In the genomic region with DNA sequence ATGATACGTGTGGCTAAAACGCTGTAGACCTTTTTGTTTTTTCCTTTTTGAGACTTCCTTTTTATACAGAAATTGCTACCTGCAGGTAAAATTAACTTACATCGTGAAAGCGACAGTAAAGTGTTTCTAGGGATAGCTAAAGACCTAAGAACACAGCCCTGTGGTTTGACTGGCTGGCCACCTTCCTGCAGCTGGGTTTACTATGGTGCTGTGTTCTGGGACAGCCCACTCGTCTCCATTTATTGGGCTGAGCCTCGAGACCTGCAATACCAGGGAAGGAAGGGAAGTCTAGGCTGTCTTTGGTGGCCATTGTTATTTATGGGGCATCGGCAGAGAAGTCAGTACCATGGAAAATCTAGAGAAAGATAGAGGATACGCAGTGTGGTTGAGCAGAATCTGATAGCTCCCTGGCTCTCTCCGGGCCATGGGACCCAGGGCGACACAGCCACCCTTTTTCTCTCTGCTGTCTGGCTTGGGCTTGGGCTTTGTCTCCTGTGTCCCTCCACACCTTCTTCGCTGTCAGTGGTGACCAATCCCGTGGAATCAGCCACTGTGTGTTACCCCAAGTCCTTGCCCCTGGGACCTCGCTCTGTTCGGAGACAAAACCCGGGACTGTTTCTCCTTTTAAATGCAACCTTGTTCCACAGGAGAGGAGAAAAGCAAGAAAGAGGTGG, we compare ENCODE assay signal across 12 cellular contexts. TPM values are rescaled to one million over a fixed set of nuclear protein-coding genes. Genes with fewer than 3 reads are reported as not detected.
DNase-seq lines count a peak whose midpoint lies in the region; ATAC-seq, FAIRE-seq and TF ChIP-seq lines count a peak whose summit lies in the region.
"Had no signal": no experiment of that assay in that cellular context is flagged by ENCODE, and none has a peak within 500 bp of the region (broad histone marks: within the 10 kb centered on the region; RNA-seq: fewer than 3 reads in every experiment).

No MANE protein-coding gene starts in this region.

- CTCF ChIA-PET in A549 (lab: Yijun Ruan, JAX) = interaction anchor here (0.8 to 18.2 kb wide), 13 partner anchors 8 to 252 kb away, joined by 3 to 336 read pairs (median 3); a partner anchor contains a TSS

- H3K4me3 ChIP-seq in A549 (no peak overlapping the region), esophagus (ENCODE audit: low read depth in 1 of 2, low read length in 2 of 2) (no peak overlapping the region), neutrophil (ENCODE audit: low read depth in 1 of 2, low read length in 1 of 2) (no peak overlapping the region)
- H3K4me3 ChIP-seq: SJSA1 had no signal

- WGBS in A549 (ENCODE audit: missing lambda C conversion rate) = 85% methylated on average over 15 of the region's 15 CpGs
- WGBS in esophagus, 2 donors = 77 to 79% methylated on average over 15 of the region's 15 CpGs

- 0 out of 6 replicates have a peak, but pooled peaks of 1 of the 2 experiments have one; percentile 0 for ATAC-seq in A549
- ATAC-seq in HG03354 (IDR thresholded peaks at IDR 0.05; ENCODE audit: poor library complexity, severe bottlenecking, unreplicated experiment) = no peak
- no peak for ATAC-seq in HG03460 (IDR thresholded peaks at IDR 0.05; ENCODE audit: unreplicated experiment)
- no peak for ATAC-seq in HG02870 (IDR thresholded peaks at IDR 0.05; ENCODE audit: unreplicated experiment)

- no peak for TF ChIP-seq RAD21 in A549 (conservative IDR thresholded peaks at IDR 0.05 in 1 of 2, IDR thresholded peaks at IDR 0.05 in 1 of 2)

- TF ChIP-seq EP300 in A549 (IDR thresholded peaks at IDR 0.05) = no peak

- peak; percentile 51 for FAIRE-seq in A549 (lab: Jason Lieb, UNC)

- H3K27me3 ChIP-seq in esophagus (ENCODE audit: control insufficient read depth in 1 of 2, insufficient read depth in 2 of 2, low read length in 2 of 2) (no peaks in the 10 kb centered on the region), neutrophil (no peaks in the 10 kb centered on the region)
- H3K27me3 ChIP-seq: brain microvascular endothelial cell, SJSA1 had no signal

- no peak for TF ChIP-seq POLR2A in A549 (IDR thresholded peaks at IDR 0.05; ENCODE audit: low read length)

- DNase-seq in A549 (ENCODE audit: low read depth in 1 of 2, low spot score in 1 of 2) (no peak), OCI-M1 (lab: John Stamatoyannopoulos, UW) (peak; percentile 20), medulla oblongata (ENCODE audit: extremely low spot score) (no peak)
- DNase-seq: brain microvascular endothelial cell; NCI-H2171; stimulated activated CD4-positive, alpha-beta T cell treated with anti-CD3 and anti-CD28 coated beads, Interleukin-2, amount 100 ng/mL, for 48 hours had no signal

- H3K27ac ChIP-seq in A549 (peak overlapping the region; percentile 93 to 94), esophagus (ENCODE audit: low read depth in 2 of 2, low read length in 1 of 2) (peak overlapping the region; percentile 12 to 59), neutrophil (peak overlapping the region; percentile 61)
- H3K27ac ChIP-seq: brain microvascular endothelial cell, SJSA1 had no signal

- peaks cover 0 to 7% of the 10 kb centered on the region in 2 donors for H3K36me3 ChIP-seq in esophagus (ENCODE audit: control insufficient read depth in 2 of 2, insufficient read depth in 2 of 2, low read length in 1 of 2)
- peaks cover 5% of the 10 kb centered on the region for H3K36me3 ChIP-seq in neutrophil

- POLR2A ChIA-PET in A549 (lab: Yijun Ruan, JAX) = interaction anchor here (0.9 to 6.7 kb wide), 2 partner anchors 19 to 30 kb away, joined by 3 to 61 read pairs; a partner anchor contains a TSS

- no peak for TF ChIP-seq CTCF in A549 (IDR thresholded peaks at IDR 0.05)
- no peak for TF ChIP-seq CTCF in neutrophil (IDR thresholded peaks at IDR 0.05)

- peak overlapping the region; percentile 54 for H3K4me2 ChIP-seq in A549

- H3K4me1 ChIP-seq in A549 (peaks cover 96% of the 10 kb centered on the region), esophagus (ENCODE audit: control insufficient read depth in 2 of 2, insufficient read depth in 2 of 2, low read length in 1 of 2) (peaks cover 16 to 33% of the 10 kb centered on the region in 2 donors), neutrophil (ENCODE audit: control insufficient read depth in 1 of 2, insufficient read depth in 1 of 2, low read depth in 1 of 2, low read length in 1 of 2) (peaks cover 72 to 78% of the 10 kb centered on the region in 2 experiments)

- H3K9me3 ChIP-seq in A549 (peaks cover 7% of the 10 kb centered on the region; the same call in 2 of the 3 replicates), esophagus (ENCODE audit: control insufficient read depth in 2 of 2, insufficient read depth in 1 of 2, low read depth in 1 of 2, low read length in 1 of 2) (no peaks in the 10 kb centered on the region), neutrophil (no peaks in the 10 kb centered on the region)
- H3K9me3 ChIP-seq: SJSA1 had no signal

TF ChIP-seq in A549, 52 proteins besides CTCF, POLR2A, EP300 and RAD21:
- no peak for TF ChIP-seq CBX2 (IDR thresholded peaks at IDR 0.05; ENCODE audit: borderline replicate concordance, low read depth)
- no peak for TF ChIP-seq RCOR1 (IDR thresholded peaks at IDR 0.05; ENCODE audit: low read depth, low read length)
- TF ChIP-seq JUNB (IDR thresholded peaks at IDR 0.05) = no peak
- no peak for TF ChIP-seq BHLHE40 (IDR thresholded peaks at IDR 0.05; ENCODE audit: low read depth, low read length)
- TF ChIP-seq KDM5A (IDR thresholded peaks at IDR 0.05) = no peak
- 0 out of 2 replicates have a peak, but pooled peaks have one; percentile 25 for TF ChIP-seq TFCP2L1 (CRISPR knock-in tag; IDR thresholded peaks at IDR 0.05)
- no peak for TF ChIP-seq RNF2 (IDR thresholded peaks at IDR 0.05; ENCODE audit: borderline replicate concordance, low read depth)
- TF ChIP-seq FOSB (CRISPR knock-in tag; IDR thresholded peaks at IDR 0.05) = 0 out of 2 replicates have a peak, but pooled peaks have one; percentile 71
- TF ChIP-seq CBX8 (IDR thresholded peaks at IDR 0.05) = no peak
- no peak for TF ChIP-seq EHMT2 (IDR thresholded peaks at IDR 0.05; ENCODE audit: low read depth)
- TF ChIP-seq RFX5 (IDR thresholded peaks at IDR 0.05) = no peak
- TF ChIP-seq FOSL2 (IDR thresholded peaks at IDR 0.05) = no peak
- no peak for TF ChIP-seq FOSL2 (CRISPR knock-in tag; IDR thresholded peaks at IDR 0.05)
- TF ChIP-seq FOXS1 (CRISPR knock-in tag; IDR thresholded peaks at IDR 0.05) = no peak
- TF ChIP-seq CEBPB (IDR thresholded peaks at IDR 0.05) = no peak
- TF ChIP-seq NFE2L2 (conservative IDR thresholded peaks at IDR 0.05; ENCODE audit: low read length) = no peak
- peak; percentile 45 for TF ChIP-seq POLR2AphosphoS2 (conservative IDR thresholded peaks at IDR 0.05; ENCODE audit: low read length)
- TF ChIP-seq, protein P1, sequence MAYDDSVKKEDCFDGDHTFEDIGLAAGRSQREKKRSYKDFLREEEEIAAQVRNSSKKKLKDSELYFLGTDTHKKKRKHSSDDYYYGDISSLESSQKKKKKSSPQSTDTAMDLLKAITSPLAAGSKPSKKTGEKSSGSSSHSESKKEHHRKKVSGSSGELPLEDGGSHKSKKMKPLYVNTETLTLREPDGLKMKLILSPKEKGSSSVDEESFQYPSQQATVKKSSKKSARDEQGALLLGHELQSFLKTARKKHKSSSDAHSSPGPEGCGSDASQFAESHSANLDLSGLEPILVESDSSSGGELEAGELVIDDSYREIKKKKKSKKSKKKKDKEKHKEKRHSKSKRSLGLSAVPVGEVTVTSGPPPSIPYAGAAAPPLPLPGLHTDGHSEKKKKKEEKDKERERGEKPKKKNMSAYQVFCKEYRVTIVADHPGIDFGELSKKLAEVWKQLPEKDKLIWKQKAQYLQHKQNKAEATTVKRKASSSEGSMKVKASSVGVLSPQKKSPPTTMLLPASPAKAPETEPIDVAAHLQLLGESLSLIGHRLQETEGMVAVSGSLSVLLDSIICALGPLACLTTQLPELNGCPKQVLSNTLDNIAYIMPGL (CRISPR knock-in tag; IDR thresholded peaks at IDR 0.05; ENCODE audit: borderline replicate concordance) = no peak
- no peak for TF ChIP-seq ZNF302 (CRISPR knock-in tag; IDR thresholded peaks at IDR 0.05)
- TF ChIP-seq ZSCAN20 (CRISPR knock-in tag; IDR thresholded peaks at IDR 0.05) = no peak
- TF ChIP-seq, protein P2, sequence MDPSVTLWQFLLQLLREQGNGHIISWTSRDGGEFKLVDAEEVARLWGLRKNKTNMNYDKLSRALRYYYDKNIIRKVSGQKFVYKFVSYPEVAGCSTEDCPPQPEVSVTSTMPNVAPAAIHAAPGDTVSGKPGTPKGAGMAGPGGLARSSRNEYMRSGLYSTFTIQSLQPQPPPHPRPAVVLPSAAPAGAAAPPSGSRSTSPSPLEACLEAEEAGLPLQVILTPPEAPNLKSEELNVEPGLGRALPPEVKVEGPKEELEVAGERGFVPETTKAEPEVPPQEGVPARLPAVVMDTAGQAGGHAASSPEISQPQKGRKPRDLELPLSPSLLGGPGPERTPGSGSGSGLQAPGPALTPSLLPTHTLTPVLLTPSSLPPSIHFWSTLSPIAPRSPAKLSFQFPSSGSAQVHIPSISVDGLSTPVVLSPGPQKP (IDR thresholded peaks at IDR 0.05; ENCODE audit: low read depth, low read length) = 0 out of 2 replicates have a peak, but pooled peaks have one; percentile 25

RNA-seq across cellular contexts. Expression of a gene that starts 30.9 kb away (rescaled TPM):
- polyA plus RNA-seq in A549 (2011; rRNA removed) (605 and 614 TPM in 2 replicates), A549 (2017; fragmentation: RNase III; extraction: RNeasy Plus Mini Kit Qiagen cat#74134 plus additional on column Dnase treatment) (967 to 1,087 TPM (median 1,011 TPM) in 3 replicates), esophagus (100 to 1,000 TPM; 261 to 376 TPM)
- 1,005 and 1,074 TPM in 2 replicates for polyA plus RNA-seq in A549 (2012; cell fraction: cytosol; rRNA removed)
- 3,482 and 4,263 TPM in 2 replicates for polyA plus RNA-seq in A549 (2012; cell fraction: nucleus; rRNA removed)
- 488 and 611 TPM in 2 replicates for polyA minus RNA-seq in A549 (2011; rRNA and poly(A)+ RNA removed)

RNA-seq across cellular contexts. Expression of a gene that starts 59.4 kb away (rescaled TPM):
- polyA plus RNA-seq in A549 (2011; rRNA removed) (419 and 491 TPM in 2 replicates), A549 (2017; fragmentation: RNase III; extraction: RNeasy Plus Mini Kit Qiagen cat#74134 plus additional on column Dnase treatment) (910 to 1,057 TPM (median 937 TPM) in 3 replicates), esophagus (100 to 1,000 TPM; 248 to 396 TPM)
- polyA plus RNA-seq in A549 (2012; cell fraction: cytosol; rRNA removed) = 1,849 and 2,120 TPM in 2 replicates
- 1,703 and 2,003 TPM in 2 replicates for polyA plus RNA-seq in A549 (2012; cell fraction: nucleus; rRNA removed)
- polyA minus RNA-seq in A549 (2011; rRNA and poly(A)+ RNA removed) = 774 and 844 TPM in 2 replicates

Comparison
In these comparisons a context has a peak if more than half of its experiments do, and no peak if none do; other contexts are left out.
1. H3K27ac ChIP-seq: peak in every context shown above with its lines; median percentile 94 in A549; 61 in neutrophil; 36 in esophagus.